8 cellular contexts compared by ENCODE assay signal in genomic region chr20:4726710-4727391, GRCh38. TPM values are rescaled to one million over a fixed set of nuclear protein-coding genes. Genes with fewer than 3 reads are reported as not detected.
DNase-seq lines count a peak whose midpoint lies in the region; ATAC-seq and TF ChIP-seq lines count a peak whose summit lies in the region.

No MANE protein-coding gene starts in this region.

- H3K4me3 ChIP-seq in astrocyte of the cerebellum (ENCODE audit: low read depth, low read length) (no peak overlapping the region), mononuclear cell (ENCODE audit: low read length) (peak overlapping the region; percentile 22)

- peaks cover 3% of the 10 kb centered on the region for H3K27me3 ChIP-seq in mononuclear cell (ENCODE audit: insufficient read depth, low read length)

- H3K9me3 ChIP-seq in mononuclear cell (ENCODE audit: low read depth, low read length), result no peaks in the 10 kb centered on the region

- H3K4me1 ChIP-seq in mononuclear cell (ENCODE audit: insufficient read depth, low read length), result peaks cover 11% of the 10 kb centered on the region

- peak; percentile 52 for DNase-seq in NAMALWA (ENCODE audit: low spot score)
- DNase-seq in astrocyte of the cerebellum (ENCODE audit: low read depth), result peak; percentile 16
- no peak for DNase-seq in middle frontal gyrus (ENCODE audit: extremely low spot score, low spot score)
- no peak for DNase-seq in iPS-NIHi11 (ENCODE audit: low spot score)
- DNase-seq in NCI-H2107 (lab: John Stamatoyannopoulos, UW), result no peak

- ATAC-seq in GM18907 (IDR thresholded peaks at IDR 0.05; ENCODE audit: unreplicated experiment) (peak; percentile 43), HG03520 (IDR thresholded peaks at IDR 0.05; ENCODE audit: unreplicated experiment) (no peak)

- no peak for TF ChIP-seq CTCF in astrocyte of the cerebellum (IDR thresholded peaks at IDR 0.05; ENCODE audit: low read depth, low read length, missing control alignments)

- in situ Hi-C loops in astrocyte of the cerebellum (cut with HindIII; ENCODE audit: low sequenced_read_pairs), result no loop called here

RNA-seq across cellular contexts. Expression of gene PRND, which starts 5.1 kb away (rescaled TPM):
- total RNA-seq in mononuclear cell, result 0.10 TPM

RNA-seq across cellular contexts. Expression of gene PRNP, which starts 40.6 kb away (rescaled TPM):
- 133 TPM for total RNA-seq in mononuclear cell

Comparison
In these comparisons a context has a peak if more than half of its experiments do, and no peak if none do; other contexts are left out.
1. DNase-seq: peak in NAMALWA (single experiment) and astrocyte of the cerebellum (single experiment); none in middle frontal gyrus (single experiment), iPS-NIHi11 (single experiment) and NCI-H2107 (single experiment).